In genomic region chr12:119693006-119693405, GRCh38 we compare ENCODE assay signal across 9 cellular contexts. TPM values are rescaled to one million over a fixed set of nuclear protein-coding genes. Genes with fewer than 3 reads are reported as not detected.
DNase-seq lines count a peak whose midpoint lies in the region; ATAC-seq, FAIRE-seq and TF ChIP-seq lines count a peak whose summit lies in the region.
"Had no signal": no experiment of that assay in that cellular context is flagged by ENCODE, and none has a peak within 500 bp of the region (broad histone marks: within the 10 kb centered on the region; RNA-seq: fewer than 3 reads in every experiment).

No MANE protein-coding gene starts in this region.

- H3K4me1 Mint-ChIP-seq in WTC11 = no peaks in the 10 kb centered on the region

- H3K4me3 ChIP-seq in AG04450 (ENCODE audit: low read depth, low read length) (no peak overlapping the region), bronchial epithelial cell (ENCODE audit: low read depth, low read length) (no peak overlapping the region), right lobe of liver (no peak overlapping the region)

- no peaks in the 10 kb centered on the region for H3K9me3 Mint-ChIP-seq in WTC11

- no peaks in the 10 kb centered on the region for H3K27me3 Mint-ChIP-seq in WTC11 (ENCODE audit: low read depth)

- POLR2A ChIA-PET in AG04450 (lab: Yijun Ruan, JAX) (no interaction called here), WTC11 (lab: Charles Lee) (no interaction called here)

- no peaks in the 10 kb centered on the region; the same call in 1 of the 2 replicates for H3K9me3 ChIP-seq in AG04450 (ENCODE audit: control insufficient read depth, insufficient read depth, low read length)
- no peaks in the 10 kb centered on the region for H3K9me3 ChIP-seq in right lobe of liver

- no peak for TF ChIP-seq POLR2A in right lobe of liver (IDR thresholded peaks at IDR 0.05)

- DNase-seq in AG04450 (ENCODE audit: low read depth, low spot score) = peak; percentile 52
- DNase-seq in M059J (ENCODE audit: low read depth) = peak; percentile 91
- peak; percentile 24 for DNase-seq in bronchial epithelial cell (ENCODE audit: low read depth)
- no peak for DNase-seq in right lobe of liver
- no peak for DNase-seq in activated CD8-positive, alpha-beta memory T cell treated with anti-CD3 and anti-CD28 coated beads for 24 hours
- no peak for DNase-seq in WTC11 (ENCODE audit: low spot score)
- DNase-seq: activated CD4-positive, alpha-beta T cell treated with anti-CD3 and anti-CD28 coated beads for 4 hours had no signal

- H3K4me1 ChIP-seq in right lobe of liver = peaks cover 0 to 18% (median 3%) of the 10 kb centered on the region in 4 donors

- CTCF ChIA-PET in AG04450 (lab: Charles Lee) (interaction anchor here (1.8 kb wide), 1 partner anchor 25 kb away, joined by 8 read pairs; the partner anchor contains the start of gene PRKAB1), WTC11 (lab: Charles Lee) (no interaction called here)

- intact Hi-C loops in right lobe of liver (cut with DNase I) = no loop called here

- FAIRE-seq in bronchial epithelial cell (lab: Jason Lieb, UNC) = no peak

- H3K27me3 ChIP-seq in AG04450 (ENCODE audit: control insufficient read depth, insufficient read depth, low read length) (no peaks in the 10 kb centered on the region), bronchial epithelial cell (ENCODE audit: control insufficient read depth, insufficient read depth, low read length) (no peaks in the 10 kb centered on the region), right lobe of liver (no peaks in the 10 kb centered on the region)

- peaks cover 46% of the 10 kb centered on the region for H3K36me3 Mint-ChIP-seq in WTC11

- H3K36me3 ChIP-seq in bronchial epithelial cell (ENCODE audit: control insufficient read depth, insufficient read depth, low read length) = no peaks in the 10 kb centered on the region
- no peaks in the 10 kb centered on the region for H3K36me3 ChIP-seq in right lobe of liver

- no peak overlapping the region for H3K27ac ChIP-seq in AG04450 (ENCODE audit: low read depth, low read length)
- H3K27ac ChIP-seq in right lobe of liver = peak overlapping the region in 1 of 3 donors; percentile 1

- no peak overlapping the region for H3K4me3 Mint-ChIP-seq in WTC11

- WGBS in right lobe of liver (ENCODE audit: insufficient coverage, low coverage, low lambda C conversion rate, missing lambda C conversion rate) = 27% methylated on average over 3 of the region's 6 CpGs

- H3K27ac Mint-ChIP-seq in WTC11 = no peak overlapping the region

- ATAC-seq in right lobe of liver (peak; percentile 46 to 63 (median 60)), WTC11 (no peak), HG03432 (IDR thresholded peaks at IDR 0.05; ENCODE audit: unreplicated experiment) (no peak), GM18858 (IDR thresholded peaks at IDR 0.05; ENCODE audit: unreplicated experiment) (no peak)

- TF ChIP-seq CTCF in AG04450 (IDR thresholded peaks at IDR 0.05; ENCODE audit: low read depth, low read length) = no peak
- TF ChIP-seq CTCF in bronchial epithelial cell (IDR thresholded peaks at IDR 0.05; ENCODE audit: insufficient read depth, low read length, severe bottlenecking) = no peak
- no peak for TF ChIP-seq CTCF in right lobe of liver (IDR thresholded peaks at IDR 0.05)
- no peak for TF ChIP-seq CTCF in WTC11 (IDR thresholded peaks at IDR 0.05)

TF ChIP-seq in WTC11, 78 proteins besides CTCF, POLR2A, EP300 and RAD21:
- TF ChIP-seq TP53 (CRISPR knock-in tag; IDR thresholded peaks at IDR 0.05) = no peak
- TF ChIP-seq NR3C1 (CRISPR knock-in tag; conservative IDR thresholded peaks at IDR 0.05; ENCODE audit: low read depth) = no peak
- TF ChIP-seq ZNF281 (CRISPR knock-in tag; IDR thresholded peaks at IDR 0.05) = no peak
- no peak for TF ChIP-seq USF2 (CRISPR knock-in tag; IDR thresholded peaks at IDR 0.05)
- no peak for TF ChIP-seq MXD4 (CRISPR knock-in tag; IDR thresholded peaks at IDR 0.05; ENCODE audit: borderline replicate concordance)
- TF ChIP-seq KAT7 (CRISPR knock-in tag; IDR thresholded peaks at IDR 0.05; ENCODE audit: borderline replicate concordance) = no peak
- no peak for TF ChIP-seq ZNF423 (CRISPR knock-in tag; IDR thresholded peaks at IDR 0.05)
- TF ChIP-seq EMX1 (CRISPR knock-in tag; IDR thresholded peaks at IDR 0.05) = no peak
- no peak for TF ChIP-seq GABPB1 (CRISPR knock-in tag; IDR thresholded peaks at IDR 0.05)
- TF ChIP-seq MYBL2 (CRISPR knock-in tag; IDR thresholded peaks at IDR 0.05) = no peak
- no peak for TF ChIP-seq ZNF512 (CRISPR knock-in tag; IDR thresholded peaks at IDR 0.05; ENCODE audit: borderline replicate concordance)
- no peak for TF ChIP-seq PREB (CRISPR knock-in tag; IDR thresholded peaks at IDR 0.05; ENCODE audit: borderline replicate concordance)
- no peak for TF ChIP-seq FOXJ3 (CRISPR knock-in tag; IDR thresholded peaks at IDR 0.05; ENCODE audit: borderline replicate concordance)
- TF ChIP-seq ATF2 (CRISPR knock-in tag; IDR thresholded peaks at IDR 0.05; ENCODE audit: borderline replicate concordance, low read depth) = no peak
- no peak for TF ChIP-seq E2F5 (CRISPR knock-in tag; IDR thresholded peaks at IDR 0.05)

RNA-seq across cellular contexts. Expression of gene PRKAB1, which starts 25.1 kb away (rescaled TPM):
- polyA plus RNA-seq in AG04450 (2011; rRNA removed) = 33.8 and 34.3 TPM in 2 replicates
- polyA minus RNA-seq in AG04450 (2011; rRNA and poly(A)+ RNA removed) = 25.1 and 28.0 TPM in 2 replicates
- 16.2 and 20.1 TPM in 2 replicates for total RNA-seq in M059J (2014; rRNA removed; shearing (Covaris generic))
- total RNA-seq in bronchial epithelial cell (14.1 and 19.5 TPM in 2 replicates), right lobe of liver (10 to 100 TPM in 4 of 6 experiments, 1 to 10 TPM in 2; 8.2 to 17.1 (median 10.3) TPM), WTC11 (2021) (26.2 to 32.3 TPM (median 26.4 TPM) in 3 replicates)

Comparison
In these comparisons a context has a peak if more than half of its experiments do, and no peak if none do; other contexts are left out.
1. DNase-seq: peak in AG04450 (single experiment), M059J (single experiment) and bronchial epithelial cell (single experiment); none in right lobe of liver (0 of 3), activated CD8-positive, alpha-beta memory T cell treated with anti-CD3 and anti-CD28 coated beads for 24 hours (single experiment) and WTC11 (single experiment).
2. ATAC-seq: peak in right lobe of liver (4 of 4); none in WTC11 (single experiment), HG03432 (single experiment) and GM18858 (single experiment).